Comparison of ENCODE assay signal across 21 cellular contexts in the genomic region with DNA sequence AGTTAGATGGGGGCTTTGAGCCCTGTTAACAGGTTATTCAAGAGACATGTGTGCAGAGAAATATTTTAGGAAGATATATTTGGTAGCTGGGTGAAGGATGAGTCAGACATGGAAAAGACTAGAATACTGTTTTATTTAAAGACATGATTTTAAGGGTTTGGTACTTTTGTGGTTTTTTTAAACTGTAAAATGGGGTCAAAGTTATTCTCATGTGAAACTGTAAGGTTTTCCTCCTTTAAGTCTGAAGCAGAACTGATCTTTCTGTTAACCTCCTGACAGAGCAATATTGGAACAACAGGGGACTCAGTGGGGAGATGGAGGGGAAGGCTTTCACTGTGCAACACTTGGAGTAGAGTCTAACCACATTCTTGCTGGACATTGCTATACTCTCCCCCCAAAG.
DNase-seq lines count a peak whose midpoint lies in the region; ATAC-seq and TF ChIP-seq lines count a peak whose summit lies in the region.
"Had no signal": no experiment of that assay in that cellular context is flagged by ENCODE, and none has a peak within 500 bp of the region (broad histone marks: within the 10 kb centered on the region; RNA-seq: fewer than 3 reads in every experiment).

No MANE protein-coding gene starts in this region.

- H3K36me3 ChIP-seq in tibial artery (no peaks in the 10 kb centered on the region), body of pancreas (replicated peaks in 1 of 2; ENCODE audit: insufficient read depth in 1 of 2, low read depth in 2 of 2) (no peaks in the 10 kb centered on the region)
- H3K36me3 ChIP-seq: esophagus muscularis mucosa, thoracic aorta had no signal

- peak; percentile 10 for DNase-seq in GM13976 (ENCODE audit: low spot score)
- DNase-seq in chondrocyte (ENCODE audit: low spot score): no peak
- DNase-seq in tibial artery: no peak
- DNase-seq in body of pancreas: no peak
- no peak for DNase-seq in RKO (ENCODE audit: low spot score)
- DNase-seq in stimulated activated CD4-positive, alpha-beta T cell treated with anti-CD3 and anti-CD28 coated beads, Interleukin-4, amount 100 ng/mL, for 24 hours: no peak
- DNase-seq: activated CD8-positive, alpha-beta T cell treated with anti-CD3 and anti-CD28 coated beads, Interleukin-2, amount 10 ng/mL, durations not matched to agents 7 days and 5 days; activated naive CD8-positive, alpha-beta T cell treated with anti-CD3 and anti-CD28 coated beads, Interleukin-2, amount 50 U/mL, for 24 hours; GF-D8; naive B cell; NCI-H187 treated with DMSO at 0.1 percent for 48 hours; NCI-H524 treated with DMSO at 0.1 percent for 48 hours; PC-9; stimulated activated CD4-positive, alpha-beta T cell treated with anti-CD3 and anti-CD28 coated beads, Interleukin-4, amount 100 ng/mL, for 4 hours had no signal

- TF ChIP-seq POLR2A in body of pancreas (IDR thresholded peaks at IDR 0.05): no peak

- in situ Hi-C loops in GM13976 (cut with MboI; ENCODE audit: low sequenced_read_pairs, unreplicated experiment): no loop called here

- no peaks in the 10 kb centered on the region for H3K9me3 Mint-ChIP-seq in chondrocyte (ENCODE audit: low read depth)
- H3K9me3 Mint-ChIP-seq: activated naive CD8-positive, alpha-beta T cell treated with anti-CD3 and anti-CD28 coated beads, Interleukin-2, amount 50 U/mL, for 24 hours; activated T-helper 1 cell treated with anti-CD3 and anti-CD28 coated beads, Interleukin-12 subunit alpha, Interleukin-12 subunit beta, Interleukin-2, Interleukin-4 antibody, amounts not matched to agents 30 ng/mL and 10 ng/mL and 1 ng/mL, durations not matched to agents 14 hours and 24 hours and 36 hours had no signal

- H3K27ac ChIP-seq in tibial artery: no peak overlapping the region
- H3K27ac ChIP-seq in body of pancreas: no peak overlapping the region
- H3K27ac ChIP-seq: esophagus muscularis mucosa, parathyroid adenoma, PC-9, skin epidermis, thoracic aorta had no signal

- TF ChIP-seq CTCF in GM13976 (IDR thresholded peaks at IDR 0.05; ENCODE audit: borderline replicate concordance, control extremely low read depth, extremely low read depth, insufficient read depth, missing control alignments): no peak
- TF ChIP-seq CTCF in chondrocyte (IDR thresholded peaks at IDR 0.05): no peak
- TF ChIP-seq CTCF in tibial artery (IDR thresholded peaks at IDR 0.05): no peak
- no peak for TF ChIP-seq CTCF in body of pancreas (IDR thresholded peaks at IDR 0.05)

- H3K9me3 ChIP-seq in tibial artery (no peaks in the 10 kb centered on the region), body of pancreas (no peaks in the 10 kb centered on the region)
- H3K9me3 ChIP-seq: esophagus muscularis mucosa, thoracic aorta had no signal

- H3K4me3 Mint-ChIP-seq in chondrocyte (ENCODE audit: unreplicated experiment): no peak overlapping the region
- H3K4me3 Mint-ChIP-seq: activated CD8-positive, alpha-beta T cell treated with anti-CD3 and anti-CD28 coated beads, Interleukin-2, amount 10 ng/mL, durations not matched to agents 7 days and 5 days; activated naive CD8-positive, alpha-beta T cell treated with anti-CD3 and anti-CD28 coated beads, Interleukin-2, amount 50 U/mL, for 24 hours; activated T-helper 1 cell treated with anti-CD3 and anti-CD28 coated beads, Interleukin-12 subunit alpha, Interleukin-12 subunit beta, Interleukin-2, Interleukin-4 antibody, amounts not matched to agents 30 ng/mL and 10 ng/mL and 1 ng/mL, durations not matched to agents 14 hours and 24 hours and 36 hours had no signal

- no peak overlapping the region for H3K4me3 ChIP-seq in tibial artery
- H3K4me3 ChIP-seq in body of pancreas: no peak overlapping the region
- H3K4me3 ChIP-seq: esophagus muscularis mucosa, PC-9, skin epidermis, thoracic aorta had no signal

- ATAC-seq in GM21360 (IDR thresholded peaks at IDR 0.05; ENCODE audit: unreplicated experiment) (peak; percentile 16), HG02885 (IDR thresholded peaks at IDR 0.05; ENCODE audit: poor library complexity, unreplicated experiment) (peak; percentile 39), body of pancreas (no peak)
- ATAC-seq: activated CD8-positive, alpha-beta T cell treated with anti-CD3 and anti-CD28 coated beads, Interleukin-2, amount 10 ng/mL, durations not matched to agents 7 days and 5 days; activated naive CD8-positive, alpha-beta T cell treated with anti-CD3 and anti-CD28 coated beads, Interleukin-2, amount 50 U/mL, for 24 hours had no signal

- H3K4me1 Mint-ChIP-seq in chondrocyte (ENCODE audit: low read depth): peaks cover 9% of the 10 kb centered on the region

- intact Hi-C loops in tibial artery (cut with DNase I; ENCODE audit: low total_unique reads): no loop called here
- intact Hi-C loops in body of pancreas (cut with DNase I): no loop called here

- H3K27me3 ChIP-seq in tibial artery (no peaks in the 10 kb centered on the region), body of pancreas (no peaks in the 10 kb centered on the region)
- H3K27me3 ChIP-seq: esophagus muscularis mucosa had no signal

- no peaks in the 10 kb centered on the region for H3K36me3 Mint-ChIP-seq in chondrocyte (ENCODE audit: low read depth)

- peaks cover 8% of the 10 kb centered on the region for H3K27me3 Mint-ChIP-seq in chondrocyte (ENCODE audit: low read depth)

- H3K4me1 ChIP-seq in tibial artery: no peaks in the 10 kb centered on the region
- H3K4me1 ChIP-seq in body of pancreas: no peaks in the 10 kb centered on the region
- H3K4me1 ChIP-seq: esophagus muscularis mucosa, parathyroid adenoma had no signal

- peak overlapping the region; percentile 8 for H3K27ac Mint-ChIP-seq in chondrocyte (ENCODE audit: unreplicated experiment)
- H3K27ac Mint-ChIP-seq: activated CD8-positive, alpha-beta T cell treated with anti-CD3 and anti-CD28 coated beads, Interleukin-2, amount 10 ng/mL, durations not matched to agents 7 days and 5 days; activated naive CD8-positive, alpha-beta T cell treated with anti-CD3 and anti-CD28 coated beads, Interleukin-2, amount 50 U/mL, for 24 hours; activated T-helper 1 cell treated with anti-CD3 and anti-CD28 coated beads, Interleukin-12 subunit alpha, Interleukin-12 subunit beta, Interleukin-2, Interleukin-4 antibody, amounts not matched to agents 30 ng/mL and 10 ng/mL and 1 ng/mL, durations not matched to agents 14 hours and 24 hours and 36 hours had no signal
